ENCODE assay signal across 15 cellular contexts in genomic region chr2:13289310-13289709, GRCh38.
A peak's percentile ranks its signal among the peaks of the same experiment; 100 is the strongest.
DNase-seq lines count a peak whose midpoint lies in the region; ATAC-seq, FAIRE-seq and TF ChIP-seq lines count a peak whose summit lies in the region.
"Had no signal": no experiment of that assay in that cellular context is flagged by ENCODE, and none has a peak within 500 bp of the region (broad histone marks: within the 10 kb centered on the region; RNA-seq: fewer than 3 reads in every experiment).

No MANE protein-coding gene starts in this region.

- no peak for FAIRE-seq in HepG2 (lab: Jason Lieb, UNC)
- FAIRE-seq: GM18507, K562 had no signal

- no peak for TF ChIP-seq RAD21 in HepG2 (CRISPR knock-in tag; IDR thresholded peaks at IDR 0.05)

- peaks cover 87% of the 10 kb centered on the region for H3K9me3 ChIP-seq in HepG2 (ENCODE audit: low read length)
- H3K9me3 ChIP-seq: Caco-2 had no signal

- ATAC-seq in GM19463 (IDR thresholded peaks at IDR 0.05; ENCODE audit: unreplicated experiment) (peak; percentile 54), HG02852 (IDR thresholded peaks at IDR 0.05; ENCODE audit: unreplicated experiment) (peak; percentile 57), HG03460 (IDR thresholded peaks at IDR 0.05; ENCODE audit: unreplicated experiment) (peak; percentile 62), GM21515 (IDR thresholded peaks at IDR 0.05; ENCODE audit: unreplicated experiment) (no peak), HepG2 (no peak)
- ATAC-seq: GM23338, K562 had no signal

- CTCF ChIA-PET in HepG2 (lab: Yijun Ruan, JAX; ENCODE audit: low intra/inter-chr PET ratio, low total read pairs): no interaction called here

- TF ChIP-seq CTCF in HepG2 (CRISPR knock-in tag; IDR thresholded peaks at IDR 0.05): no peak

- intact Hi-C loops in HepG2 (cut with micrococcal nuclease; ENCODE audit: unreplicated experiment): no loop called here

- H3K4me2 ChIP-seq in HepG2 (ENCODE audit: low read depth, low read length): no peak overlapping the region
- H3K4me2 ChIP-seq: GM23338 had no signal

- H4K20me1 ChIP-seq in HepG2 (ENCODE audit: insufficient read depth, low read length): no peaks in the 10 kb centered on the region

- no peak for TF ChIP-seq POLR2A in HepG2 (IDR thresholded peaks at IDR 0.05; ENCODE audit: insufficient read depth in 1 of 2, low read depth in 2 of 2, low read length in 2 of 2)

- H3K4me3 ChIP-seq in HepG2 (replicated peaks in 1 of 3; ENCODE audit: insufficient read depth in 1 of 3, low read depth in 2 of 3, low read length in 3 of 3): no peak overlapping the region
- H3K4me3 ChIP-seq: GM23338, K562 had no signal

- no peaks in the 10 kb centered on the region for H3K4me1 ChIP-seq in HepG2 (ENCODE audit: insufficient read depth, low read length)
- H3K4me1 ChIP-seq: Caco-2 had no signal

- no peak overlapping the region for H2AFZ ChIP-seq in HepG2 (ENCODE audit: low read length)
- H2AFZ ChIP-seq: GM23338 had no signal

- in situ Hi-C loops in HepG2 (cut with HindIII; ENCODE audit: extremely low pct_ligation_motif_present, low pct_unique_long_range_greater_than_20kb): no loop called here

- DNase-seq in HepG2 (ENCODE audit: low spot score) (no peak), NCI-H446 treated with DMSO at 0.1 percent for 48 hours (lab: John Stamatoyannopoulos, UW) (no peak), 8988T (no peak)
- DNase-seq: Caco-2; CD8-positive, alpha-beta memory T cell; H7; Karpas-422 had no signal

- no TSS peak for BruUV-seq in HepG2 (replicated peaks; lab: Mats Ljungman, UMichigan)

- H3K79me2 ChIP-seq in HepG2 (ENCODE audit: insufficient read depth, low read length): no peaks in the 10 kb centered on the region

- H3K36me3 ChIP-seq in HepG2 (replicated peaks in 1 of 2; ENCODE audit: control insufficient read depth in 1 of 2, insufficient read depth in 2 of 2, low read length in 2 of 2): no peaks in the 10 kb centered on the region

- TF ChIP-seq EP300 in HepG2 (IDR thresholded peaks at IDR 0.05; ENCODE audit: low read depth in 2 of 2, low read length in 2 of 2) (no peak), HepG2 (CRISPR knock-in tag; IDR thresholded peaks at IDR 0.05; ENCODE audit: borderline replicate concordance) (no peak)

- no peak overlapping the region for H3K27ac ChIP-seq in HepG2 (ENCODE audit: extremely low read length, insufficient read depth, low read length)
- H3K27ac ChIP-seq: HL-60 had no signal

- no peak overlapping the region for H3K9ac ChIP-seq in HepG2 (ENCODE audit: insufficient read depth, low read depth, low read length)

- no peaks in the 10 kb centered on the region for H3K27me3 ChIP-seq in HepG2 (ENCODE audit: control insufficient read depth in 1 of 2, insufficient read depth in 2 of 2, low read length in 2 of 2)

- POLR2A ChIA-PET in HepG2 (lab: Yijun Ruan, JAX): no interaction called here

TF ChIP-seq in HepG2, 621 proteins besides CTCF, POLR2A, EP300 and RAD21:
- no peak for TF ChIP-seq MIXL1 (CRISPR knock-in tag; IDR thresholded peaks at IDR 0.05)
- no peak for TF ChIP-seq KLF13 (CRISPR knock-in tag; IDR thresholded peaks at IDR 0.05)
- no peak for TF ChIP-seq NFAT5 (CRISPR knock-in tag; IDR thresholded peaks at IDR 0.05)
- TF ChIP-seq ZNF136 (CRISPR knock-in tag; IDR thresholded peaks at IDR 0.05; ENCODE audit: low read depth): no peak
- TF ChIP-seq NCOA5 (CRISPR knock-in tag; IDR thresholded peaks at IDR 0.05): no peak
- TF ChIP-seq CERS6 (CRISPR knock-in tag; IDR thresholded peaks at IDR 0.05): no peak
TF ChIP-seq in HepG2: peak in this region for 0.

Comparison
In these comparisons a context has a peak if more than half of its experiments do, and no peak if none do; other contexts are left out.
1. ATAC-seq: peak in GM19463 (single experiment), HG02852 (single experiment) and HG03460 (single experiment); none in GM21515 (single experiment) and HepG2 (single experiment).